Comparison of ENCODE assay signal across 4 cellular contexts in the genomic region with DNA sequence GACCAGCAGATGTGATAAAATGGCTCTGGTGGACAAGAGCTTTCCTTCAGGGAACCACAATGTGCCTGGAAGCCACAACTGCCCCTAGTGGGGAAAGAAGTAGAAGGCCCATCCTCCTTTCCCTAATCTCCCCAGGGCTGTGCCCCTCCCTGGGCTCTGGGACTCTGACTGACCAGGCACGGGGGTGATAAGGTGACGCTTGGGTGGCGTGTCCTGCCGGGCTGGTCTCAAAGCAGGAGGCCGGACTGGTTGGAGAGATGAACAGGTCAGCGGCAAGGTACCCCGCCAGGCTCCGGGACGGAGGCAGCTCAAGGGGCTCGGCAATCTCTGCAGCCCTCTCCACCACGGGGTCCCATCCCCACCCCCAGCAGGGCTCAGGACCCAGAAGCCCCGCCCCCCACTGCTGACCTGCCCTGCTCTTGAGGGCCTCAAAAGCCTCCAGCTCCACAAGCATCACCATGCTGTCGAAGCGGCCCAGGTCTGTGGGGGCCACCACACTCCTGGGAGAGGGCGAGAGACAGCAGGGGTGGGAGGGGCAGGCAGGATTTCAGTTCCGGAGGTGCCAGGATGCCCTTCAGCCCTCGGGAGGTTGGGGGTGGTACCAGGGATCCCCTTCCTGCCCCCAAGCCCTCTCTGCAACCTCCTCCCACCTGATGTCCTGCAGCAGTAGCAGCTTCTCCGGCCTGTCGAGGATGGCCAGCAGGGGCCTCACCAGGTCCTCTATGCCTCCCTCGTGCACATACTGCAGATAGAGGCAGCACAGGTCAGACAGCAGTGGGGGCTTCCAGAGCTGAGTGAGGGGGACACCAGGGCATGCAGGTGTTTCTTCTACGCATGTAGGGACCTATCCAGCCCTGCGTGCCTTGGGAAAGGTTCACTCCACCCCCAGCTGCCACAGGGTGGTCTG. TPM values are rescaled to one million over a fixed set of nuclear protein-coding genes. Genes with fewer than 3 reads are reported as not detected.
A peak's percentile ranks its signal among the peaks of the same experiment; 100 is the strongest.
DNase-seq lines count a peak whose midpoint lies in the region; ATAC-seq and TF ChIP-seq lines count a peak whose summit lies in the region.

No MANE protein-coding gene starts in this region.

- peaks cover 7% of the 10 kb centered on the region for H3K36me3 ChIP-seq in A673 (ENCODE audit: insufficient read depth, low read length, poor library complexity, severe bottlenecking)
- no peaks in the 10 kb centered on the region for H3K36me3 ChIP-seq in colonic mucosa

- CTCF ChIA-PET in A673 (lab: Charles Lee) = interaction anchor here (0.5 to 1.0 kb wide), 4 partner anchors 14 to 665 kb away, joined by 4 to 8 read pairs (median 6); a partner anchor contains a TSS

- POLR2A ChIA-PET in A673 (lab: Charles Lee; ENCODE audit: low non-redundant PET) = no interaction called here

- no peak overlapping the region for H3K27ac ChIP-seq in A673 (ENCODE audit: low read depth, low read length, poor library complexity, severe bottlenecking)
- H3K27ac ChIP-seq in colonic mucosa = no peak overlapping the region

- peak; percentile 46 for TF ChIP-seq CTCF in A673 (conservative IDR thresholded peaks at IDR 0.05; ENCODE audit: low read depth, low read length)
- peak; percentile 57 for TF ChIP-seq CTCF in astrocyte of the cerebellum (IDR thresholded peaks at IDR 0.05; ENCODE audit: low read depth, low read length, missing control alignments)
- no peak for TF ChIP-seq CTCF in colonic mucosa (IDR thresholded peaks at IDR 0.05)

- peak overlapping the region in 1 of 2 donors; percentile 29 for H3K9ac ChIP-seq in colonic mucosa (ENCODE audit: low read depth in 2 of 2, low read length in 2 of 2)

- peaks cover 18% of the 10 kb centered on the region for H3K4me1 ChIP-seq in A673 (ENCODE audit: insufficient read depth, low read length, poor library complexity, severe bottlenecking)
- no peaks in the 10 kb centered on the region for H3K4me1 ChIP-seq in colonic mucosa

- H3K9me3 ChIP-seq in A673 (ENCODE audit: low read depth, low read length, poor library complexity, severe bottlenecking) (no peaks in the 10 kb centered on the region), colonic mucosa (no peaks in the 10 kb centered on the region)

- no TSS peak for BruUV-seq in A673 (replicated peaks; lab: Mats Ljungman, UMichigan)

- intact Hi-C loops in A673 (cut with micrococcal nuclease; ENCODE audit: unreplicated experiment) (loop anchor here (2.0 kb wide), 1 partner anchor 449 kb away; no protein-coding TSS in a partner anchor), colonic mucosa (cut with DNase I) (loop anchor here (2.0 kb wide), 1 partner anchor 17 kb away; no protein-coding TSS in a partner anchor)

- ATAC-seq in GM21360 (IDR thresholded peaks at IDR 0.05; ENCODE audit: unreplicated experiment) = no peak

- in situ Hi-C loops in astrocyte of the cerebellum (cut with HindIII; ENCODE audit: low sequenced_read_pairs) = no loop called here

- no peaks in the 10 kb centered on the region for H3K27me3 ChIP-seq in A673 (replicated peaks; ENCODE audit: insufficient read depth, low read depth, low read length, poor library complexity)
- no peaks in the 10 kb centered on the region for H3K27me3 ChIP-seq in colonic mucosa

- DNase-seq in A673 (ENCODE audit: low spot score) (no peak), astrocyte of the cerebellum (ENCODE audit: low read depth) (no peak), colonic mucosa (no peak)

- H3K4me3 ChIP-seq in A673 (ENCODE audit: low read depth, low read length, poor library complexity, severe bottlenecking) (no peak overlapping the region), astrocyte of the cerebellum (ENCODE audit: low read depth, low read length) (no peak overlapping the region), colonic mucosa (no peak overlapping the region)

RNA-seq across cellular contexts. Expression of a gene that starts 12.2 kb away (rescaled TPM):
- total RNA-seq in A673 (2021) = 49.1 and 59.9 TPM in 2 replicates
- 10 to 100 TPM; 30.8 to 36.5 TPM for total RNA-seq in colonic mucosa

RNA-seq across cellular contexts. Expression of a gene that starts 19.2 kb away (rescaled TPM):
- total RNA-seq in A673 (2021) = 0.26 and 0.30 TPM in 2 replicates
- total RNA-seq in colonic mucosa = under 1 TPM; 0.19 to 0.42 TPM

RNA-seq across cellular contexts. Expression of a gene that starts 19.3 kb away (rescaled TPM):
- total RNA-seq in A673 (2021) (15.5 and 16.9 TPM in 2 replicates), colonic mucosa (10 to 100 TPM in 1 of 2 donors, 1 to 10 TPM in 1; 8.8 to 18.1 TPM)

RNA-seq across cellular contexts. Expression of a gene that starts 24.4 kb away (rescaled TPM):
- total RNA-seq in A673 (2021) (29.5 and 30.8 TPM in 2 replicates), colonic mucosa (10 to 100 TPM in 1 of 2 donors, 1 to 10 TPM in 1; 4.6 to 11.4 TPM)

RNA-seq across cellular contexts. Expression of a gene that starts 24.5 kb away (rescaled TPM):
- total RNA-seq in A673 (2021) (80.4 and 88.8 TPM in 2 replicates), colonic mucosa (100 to 1,000 TPM in 1 of 2 donors, 10 to 100 TPM in 1; 71.5 to 105 TPM)
